Comparison of ENCODE assay signal across 1 cellular context in the genomic region with DNA sequence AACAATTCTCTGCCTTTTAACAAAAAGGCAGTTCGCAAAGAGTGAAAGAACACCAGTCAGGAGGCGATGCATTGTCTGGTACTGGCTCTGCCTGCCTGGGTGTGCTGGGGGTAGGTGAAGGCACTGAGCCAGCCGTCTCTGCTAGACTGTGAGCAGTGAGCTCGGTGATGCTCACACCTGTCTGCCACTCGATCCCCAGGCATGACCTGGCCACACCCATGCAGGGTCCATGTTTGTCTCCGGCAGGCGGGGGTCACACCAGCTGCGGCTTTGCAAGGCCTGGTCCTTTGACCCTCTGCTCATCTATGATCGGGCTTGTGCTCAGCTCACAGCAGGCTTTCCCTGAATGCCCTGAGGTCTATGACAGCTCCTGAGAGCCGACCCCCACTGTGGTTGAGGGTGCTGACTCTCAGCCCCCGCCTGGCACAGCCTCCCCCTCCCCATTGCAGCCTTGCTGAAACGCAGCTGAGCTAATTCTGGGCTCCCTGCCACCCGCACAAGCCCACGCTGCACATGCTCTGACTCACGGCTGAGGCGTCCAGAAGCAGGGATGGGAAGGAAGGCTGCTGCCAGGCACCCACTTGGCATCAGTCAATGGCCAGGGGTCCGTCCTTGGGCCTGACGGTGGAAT.
TF ChIP-seq lines count a peak whose summit lies in the region.

No MANE protein-coding gene starts in this region.

TF ChIP-seq in SK-N-SH treated with all-trans-retinoic acid at 6 μM for 48 hours, 23 proteins besides CTCF, POLR2A, EP300 and RAD21 (continued from another document):
- TF ChIP-seq, protein P1, sequence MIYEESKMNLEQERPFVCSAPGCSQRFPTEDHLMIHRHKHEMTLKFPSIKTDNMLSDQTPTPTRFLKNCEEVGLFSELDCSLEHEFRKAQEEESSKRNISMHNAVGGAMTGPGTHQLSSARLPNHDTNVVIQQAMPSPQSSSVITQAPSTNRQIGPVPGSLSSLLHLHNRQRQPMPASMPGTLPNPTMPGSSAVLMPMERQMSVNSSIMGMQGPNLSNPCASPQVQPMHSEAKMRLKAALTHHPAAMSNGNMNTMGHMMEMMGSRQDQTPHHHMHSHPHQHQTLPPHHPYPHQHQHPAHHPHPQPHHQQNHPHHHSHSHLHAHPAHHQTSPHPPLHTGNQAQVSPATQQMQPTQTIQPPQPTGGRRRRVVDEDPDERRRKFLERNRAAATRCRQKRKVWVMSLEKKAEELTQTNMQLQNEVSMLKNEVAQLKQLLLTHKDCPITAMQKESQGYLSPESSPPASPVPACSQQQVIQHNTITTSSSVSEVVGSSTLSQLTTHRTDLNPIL (CRISPR knock-in tag; IDR thresholded peaks at IDR 0.05; ENCODE audit: low read depth) = 0 out of 2 replicates have a peak, but pooled peaks have one; percentile 27
